Comparison of ENCODE assay signal across 1 cellular context in genomic region chr14:70907996-70908917, GRCh38.
A peak's percentile ranks its signal among the peaks of the same experiment; 100 is the strongest.
TF ChIP-seq lines count a peak whose summit lies in the region.

No MANE protein-coding gene starts in this region.

TF ChIP-seq in WTC11, 78 proteins besides CTCF, POLR2A, EP300 and RAD21 (continued from another document):
- no peak for TF ChIP-seq AFF4 (CRISPR knock-in tag; IDR thresholded peaks at IDR 0.05; ENCODE audit: borderline replicate concordance)
- no peak for TF ChIP-seq ATF3 (CRISPR knock-in tag; conservative IDR thresholded peaks at IDR 0.05)
- no peak for TF ChIP-seq MLX (CRISPR knock-in tag; IDR thresholded peaks at IDR 0.05)
- no peak for TF ChIP-seq MXD4 (CRISPR knock-in tag; IDR thresholded peaks at IDR 0.05; ENCODE audit: borderline replicate concordance)
- peak; percentile 15; the same call in 1 of the 2 replicates for TF ChIP-seq USF1 (CRISPR knock-in tag; IDR thresholded peaks at IDR 0.05)
- no peak for TF ChIP-seq ZNF512 (CRISPR knock-in tag; IDR thresholded peaks at IDR 0.05; ENCODE audit: borderline replicate concordance)
- no peak for TF ChIP-seq NFYB (CRISPR knock-in tag; conservative IDR thresholded peaks at IDR 0.05; ENCODE audit: low read depth)
- TF ChIP-seq FOXP1 (CRISPR knock-in tag; IDR thresholded peaks at IDR 0.05; ENCODE audit: borderline replicate concordance): no peak; the same call in 1 of the 2 replicates
- TF ChIP-seq KAT7 (CRISPR knock-in tag; IDR thresholded peaks at IDR 0.05; ENCODE audit: borderline replicate concordance): peak; percentile 76; the same call in 1 of the 2 replicates
- TF ChIP-seq ZMAT4 (CRISPR knock-in tag; IDR thresholded peaks at IDR 0.05): no peak
- TF ChIP-seq HMGXB4 (CRISPR knock-in tag; IDR thresholded peaks at IDR 0.05): peak; percentile 83
- TF ChIP-seq TCF7 (CRISPR knock-in tag; IDR thresholded peaks at IDR 0.05; ENCODE audit: low read depth): no peak
- TF ChIP-seq ZNF671 (CRISPR knock-in tag; IDR thresholded peaks at IDR 0.05): no peak
- no peak for TF ChIP-seq RORB (CRISPR knock-in tag; IDR thresholded peaks at IDR 0.05)
- TF ChIP-seq FOXK1 (CRISPR knock-in tag; IDR thresholded peaks at IDR 0.05): 0 out of 2 replicates have a peak, but pooled peaks have one; percentile 42
- TF ChIP-seq ZNF416 (CRISPR knock-in tag; IDR thresholded peaks at IDR 0.05): no peak
- TF ChIP-seq TEAD1 (CRISPR knock-in tag; IDR thresholded peaks at IDR 0.05): no peak
- no peak for TF ChIP-seq ZNF423 (CRISPR knock-in tag; IDR thresholded peaks at IDR 0.05)
- TF ChIP-seq PRDM15 (CRISPR knock-in tag; IDR thresholded peaks at IDR 0.05): no peak
- peak; percentile 45 for TF ChIP-seq ZNF263 (CRISPR knock-in tag; IDR thresholded peaks at IDR 0.05; ENCODE audit: low read depth)
- no peak for TF ChIP-seq ATF6 (CRISPR knock-in tag; IDR thresholded peaks at IDR 0.05)
- no peak for TF ChIP-seq NFE2L1 (CRISPR knock-in tag; IDR thresholded peaks at IDR 0.05)
- no peak for TF ChIP-seq JUN (CRISPR knock-in tag; IDR thresholded peaks at IDR 0.05)
- TF ChIP-seq GRHL2 (CRISPR knock-in tag; IDR thresholded peaks at IDR 0.05; ENCODE audit: insufficient replicate concordance, severe bottlenecking): no peak
- TF ChIP-seq ELF4 (CRISPR knock-in tag; IDR thresholded peaks at IDR 0.05; ENCODE audit: low read depth): no peak
- no peak for TF ChIP-seq CREB1 (CRISPR knock-in tag; IDR thresholded peaks at IDR 0.05)
- no peak for TF ChIP-seq TEAD4 (CRISPR knock-in tag; IDR thresholded peaks at IDR 0.05)
- TF ChIP-seq ATF2 (CRISPR knock-in tag; IDR thresholded peaks at IDR 0.05; ENCODE audit: borderline replicate concordance, low read depth): no peak
- no peak for TF ChIP-seq FOXP4 (CRISPR knock-in tag; IDR thresholded peaks at IDR 0.05)
- TF ChIP-seq NR1H2 (CRISPR knock-in tag; IDR thresholded peaks at IDR 0.05): no peak
- no peak for TF ChIP-seq ZNF219 (CRISPR knock-in tag; IDR thresholded peaks at IDR 0.05; ENCODE audit: borderline replicate concordance)
- TF ChIP-seq IRF1 (CRISPR knock-in tag; IDR thresholded peaks at IDR 0.05): no peak; the same call in 1 of the 2 replicates
- TF ChIP-seq HMGA2 (CRISPR knock-in tag; IDR thresholded peaks at IDR 0.05): no peak
- TF ChIP-seq SP1 (CRISPR knock-in tag; conservative IDR thresholded peaks at IDR 0.05): no peak; the same call in 1 of the 2 replicates
- no peak for TF ChIP-seq PRRX2 (CRISPR knock-in tag; IDR thresholded peaks at IDR 0.05)
- TF ChIP-seq ERG (CRISPR knock-in tag; IDR thresholded peaks at IDR 0.05): no peak
- no peak for TF ChIP-seq SOX15 (CRISPR knock-in tag; IDR thresholded peaks at IDR 0.05)
TF ChIP-seq in WTC11: peak in this region for 7.
